ENCODE assay signal across 20 cellular contexts in genomic region chr11:3977078-3977477, GRCh38.
DNase-seq lines count a peak whose midpoint lies in the region; ATAC-seq, FAIRE-seq and TF ChIP-seq lines count a peak whose summit lies in the region.
"Had no signal": no experiment of that assay in that cellular context is flagged by ENCODE, and none has a peak within 500 bp of the region (broad histone marks: within the 10 kb centered on the region; RNA-seq: fewer than 3 reads in every experiment).

No MANE protein-coding gene starts in this region.

- POLR2A ChIA-PET in CD8-positive, alpha-beta T cell (lab: Charles Lee) = interaction anchor here (1.6 kb wide), 1 partner anchor 122 kb away, joined by 5 read pairs; the partner anchor contains the start of gene STIM1
- POLR2A ChIA-PET in K562 (lab: Yijun Ruan, JAX) = interaction anchor here (1.3 to 1.6 kb wide), 3 partner anchors 10 to 122 kb away, joined by 5 to 6 read pairs (median 5); partner anchors contain the start of gene STIM1

- TF ChIP-seq POLR2A in K562 (conservative IDR thresholded peaks at IDR 0.05) (no peak), lower leg skin (IDR thresholded peaks at IDR 0.05) (no peak)

- intact Hi-C loops in CD8-positive, alpha-beta T cell (cut with DNase I, micrococcal nuclease) = no loop called here
- intact Hi-C loops in K562 (cut with micrococcal nuclease) = no loop called here
- intact Hi-C loops in lower leg skin (cut with DNase I; ENCODE audit: low total_unique reads) = no loop called here

- no peak overlapping the region for H2AFZ ChIP-seq in K562 (ENCODE audit: low read depth, low read length)

- H3K27ac ChIP-seq in CD8-positive, alpha-beta T cell (ENCODE audit: low read depth, low read length) = no peak overlapping the region
- peak overlapping the region; percentile 27; the same call in 1 of the 3 replicates for H3K27ac ChIP-seq in K562 (ENCODE audit: extremely low read depth, low read depth, low read length)

- no peak overlapping the region for H3K4me3 ChIP-seq in CD8-positive, alpha-beta T cell (ENCODE audit: low read depth, low read length)
- no peak overlapping the region for H3K4me3 ChIP-seq in K562
- H3K4me3 ChIP-seq in lower leg skin (ENCODE audit: low read depth, poor library complexity, severe bottlenecking) = no peak overlapping the region

- no peak for DNase-seq in activated T-cell treated with anti-CD3 and anti-CD28 coated beads, Interleukin-2, amount 50 U/mL, for 72 hours
- DNase-seq in activated T-cell treated with anti-CD3 and anti-CD28 coated beads, Interleukin-2, amount 50 U/mL, for 48 hours = no peak
- no peak for DNase-seq in CD8-positive, alpha-beta T cell
- DNase-seq in K562 (ENCODE audit: extremely low read depth in 1 of 4, low spot score in 3 of 4) (peak; percentile 27 to 46 (median 44)), lower leg skin (ENCODE audit: low spot score in 2 of 2) (no peak), pons (ENCODE audit: low spot score) (no peak)
- DNase-seq in natural killer cell treated with Interleukin-12 subunit alpha and Interleukin-12 subunit beta and Interleukin-15 and Interleukin-18, amount 100 ng/mL, for 72 hours (ENCODE audit: low spot score) = no peak
- DNase-seq: C1 segment of cervical spinal cord; CD4-positive, alpha-beta memory T cell; COR-L47; DMS153; DMS79 treated with DMSO at 0.1 percent for 48 hours; EL; GOT3; H9 had no signal

- ATAC-seq in activated T-cell treated with anti-CD3 and anti-CD28 coated beads, Interleukin-2, amount 50 U/mL, for 72 hours (replicated peaks in 1 of 2) = peak in 1 of 2 donors; percentile 78
- no peak for ATAC-seq in CD8-positive, alpha-beta T cell
- ATAC-seq in K562 = peak; percentile 63
- ATAC-seq in natural killer cell treated with Interleukin-12 subunit alpha and Interleukin-12 subunit beta and Interleukin-15 and Interleukin-18, amount 100 ng/mL, for 72 hours = peak; percentile 83 to 91

- H3K27me3 ChIP-seq in CD8-positive, alpha-beta T cell (ENCODE audit: insufficient read depth, low read length) = no peaks in the 10 kb centered on the region
- no peaks in the 10 kb centered on the region for H3K27me3 ChIP-seq in K562 (ENCODE audit: control insufficient read depth in 2 of 2, insufficient read depth in 2 of 2, low read length in 2 of 2)

- CTCF ChIA-PET in CD8-positive, alpha-beta T cell (lab: Charles Lee) = interaction anchor here (1.1 to 2.2 kb wide), 4 partner anchors 35 to 122 kb away, joined by 3 to 9 read pairs (median 3); partner anchors contain the start of gene STIM1
- CTCF ChIA-PET in K562 (lab: Yijun Ruan, JAX; ENCODE audit: low intra/inter-chr PET ratio) = no interaction called here

- H3K27me3 Mint-ChIP-seq in activated T-cell treated with anti-CD3 and anti-CD28 coated beads, Interleukin-2, amount 50 U/mL, for 72 hours (ENCODE audit: low read depth) = no peaks in the 10 kb centered on the region
- no peaks in the 10 kb centered on the region for H3K27me3 Mint-ChIP-seq in CD8-positive, alpha-beta T cell (ENCODE audit: low read depth)
- H3K27me3 Mint-ChIP-seq in natural killer cell treated with Interleukin-12 subunit alpha and Interleukin-12 subunit beta and Interleukin-15 and Interleukin-18, amount 100 ng/mL, for 72 hours = no peaks in the 10 kb centered on the region
- H3K27me3 Mint-ChIP-seq: B cell; CD4-positive, alpha-beta memory T cell had no signal

- H3K9me1 ChIP-seq in K562 (ENCODE audit: control insufficient read depth, insufficient read depth, low read length) = no peaks in the 10 kb centered on the region

- peak overlapping the region; percentile 35; the same call in 1 of the 2 replicates for H3K4me2 ChIP-seq in K562 (ENCODE audit: insufficient read depth, low read length)

- WGBS in K562 (ENCODE audit: insufficient coverage, low coverage, missing lambda C conversion rate) = 0% methylated on average over 1 of the region's 1 CpG
- 91 to 93% methylated on average over 1 of the region's 1 CpG for WGBS in lower leg skin, 2 donors

- FAIRE-seq in K562 (lab: Jason Lieb, UNC) = no peak
- FAIRE-seq: A204.1, D721Med, G401.6, GM12891 had no signal

- H3K36me3 ChIP-seq in CD8-positive, alpha-beta T cell (ENCODE audit: insufficient read depth, low read length) = no peaks in the 10 kb centered on the region
- no peaks in the 10 kb centered on the region for H3K36me3 ChIP-seq in K562 (ENCODE audit: control insufficient read depth, insufficient read depth, low read length)

- H3K9ac ChIP-seq in K562 (ENCODE audit: insufficient read depth in 1 of 2, low read depth in 2 of 2, low read length in 2 of 2) = no peak overlapping the region; a peak in 1 of 4 replicates

- H3K79me2 ChIP-seq in K562 (ENCODE audit: control insufficient read depth, insufficient read depth, low read length) = peaks cover 14% of the 10 kb centered on the region; the same call in 2 of the 3 replicates

- no peaks in the 10 kb centered on the region for H3K9me3 ChIP-seq in CD8-positive, alpha-beta T cell (ENCODE audit: low read length)
- H3K9me3 ChIP-seq in K562 (replicated peaks; ENCODE audit: control insufficient read depth, insufficient read depth, low read depth, low read length) = no peaks in the 10 kb centered on the region

- TF ChIP-seq EP300 in K562 (IDR thresholded peaks at IDR 0.05; ENCODE audit: low read length) = no peak

- H3K4me1 Mint-ChIP-seq in activated T-cell treated with anti-CD3 and anti-CD28 coated beads, Interleukin-2, amount 50 U/mL, for 72 hours (ENCODE audit: low read depth) = peaks cover 48% of the 10 kb centered on the region
- peaks cover 72% of the 10 kb centered on the region for H3K4me1 Mint-ChIP-seq in CD8-positive, alpha-beta T cell (ENCODE audit: low read depth)
- H3K4me1 Mint-ChIP-seq in natural killer cell treated with Interleukin-12 subunit alpha and Interleukin-12 subunit beta and Interleukin-15 and Interleukin-18, amount 100 ng/mL, for 72 hours (ENCODE audit: low read depth in 2 of 2) = peaks cover 47 to 68% of the 10 kb centered on the region in 2 donors
- H3K4me1 Mint-ChIP-seq: H9 had no signal

- TF ChIP-seq RAD21 in K562 (CRISPR knock-in tag; conservative IDR thresholded peaks at IDR 0.05 in 1 of 2, IDR thresholded peaks at IDR 0.05 in 1 of 2) = no peak

- no peak overlapping the region for H3K4me3 Mint-ChIP-seq in activated T-cell treated with anti-CD3 and anti-CD28 coated beads, Interleukin-2, amount 50 U/mL, for 72 hours
- no peak overlapping the region for H3K4me3 Mint-ChIP-seq in CD8-positive, alpha-beta T cell
- H3K4me3 Mint-ChIP-seq in natural killer cell treated with Interleukin-12 subunit alpha and Interleukin-12 subunit beta and Interleukin-15 and Interleukin-18, amount 100 ng/mL, for 72 hours = no peak overlapping the region
- H3K4me3 Mint-ChIP-seq: B cell, H9 had no signal

- no TSS peak for BruUV-seq in K562 (replicated peaks; lab: Mats Ljungman, UMichigan)

- in situ Hi-C loops in K562 (cut with MboI) = no loop called here

- H3K27ac Mint-ChIP-seq in activated T-cell treated with anti-CD3 and anti-CD28 coated beads, Interleukin-2, amount 50 U/mL, for 72 hours = peak overlapping the region; percentile 2
- H3K27ac Mint-ChIP-seq in CD8-positive, alpha-beta T cell = peak overlapping the region; percentile 14
- H3K27ac Mint-ChIP-seq in natural killer cell treated with Interleukin-12 subunit alpha and Interleukin-12 subunit beta and Interleukin-15 and Interleukin-18, amount 100 ng/mL, for 72 hours = peak overlapping the region; percentile 20 to 26
- H3K27ac Mint-ChIP-seq: B cell, H9 had no signal

- peaks cover 9 to 17% of the 10 kb centered on the region in 2 donors for H3K36me3 Mint-ChIP-seq in activated T-cell treated with anti-CD3 and anti-CD28 coated beads, Interleukin-2, amount 50 U/mL, for 72 hours (ENCODE audit: insufficient read depth in 2 of 2)
- H3K36me3 Mint-ChIP-seq in CD8-positive, alpha-beta T cell = peaks cover 40% of the 10 kb centered on the region
- H3K36me3 Mint-ChIP-seq in natural killer cell treated with Interleukin-12 subunit alpha and Interleukin-12 subunit beta and Interleukin-15 and Interleukin-18, amount 100 ng/mL, for 72 hours = no peaks in the 10 kb centered on the region

- TF ChIP-seq CTCF in CD8-positive, alpha-beta T cell (IDR thresholded peaks at IDR 0.05) = no peak
- TF ChIP-seq CTCF in K562 (IDR thresholded peaks at IDR 0.05 in 2 of 3, conservative IDR thresholded peaks at IDR 0.05 in 1 of 3; ENCODE audit: insufficient read depth in 2 of 3, low read depth in 1 of 3, low read length in 3 of 3) = no peak
- no peak for TF ChIP-seq CTCF in lower leg skin (IDR thresholded peaks at IDR 0.05)

- H4K20me1 ChIP-seq in K562 (replicated peaks; ENCODE audit: control insufficient read depth, insufficient read depth, low read length) = 0 out of 2 replicates have a peak, but pooled peaks cover 4% of the 10 kb centered on the region

- peaks cover 18% of the 10 kb centered on the region for H3K4me1 ChIP-seq in CD8-positive, alpha-beta T cell (ENCODE audit: insufficient read depth, low read length)
- H3K4me1 ChIP-seq in K562 (replicated peaks in 1 of 2; ENCODE audit: control insufficient read depth in 2 of 2, insufficient read depth in 2 of 2, low read length in 2 of 2) = peaks cover 5 to 23% of the 10 kb centered on the region in 2 experiments; a peak in 4 of 5 replicates

- no peaks in the 10 kb centered on the region for H3K9me3 Mint-ChIP-seq in activated T-cell treated with anti-CD3 and anti-CD28 coated beads, Interleukin-2, amount 50 U/mL, for 72 hours
- H3K9me3 Mint-ChIP-seq in CD8-positive, alpha-beta T cell = no peaks in the 10 kb centered on the region
- no peaks in the 10 kb centered on the region for H3K9me3 Mint-ChIP-seq in natural killer cell treated with Interleukin-12 subunit alpha and Interleukin-12 subunit beta and Interleukin-15 and Interleukin-18, amount 100 ng/mL, for 72 hours
- H3K9me3 Mint-ChIP-seq: CD4-positive, alpha-beta memory T cell; H9 had no signal

TF ChIP-seq in K562, 482 proteins besides CTCF, POLR2A, EP300 and RAD21 (continues in another document):
- TF ChIP-seq ZNF398 (CRISPR knock-in tag; IDR thresholded peaks at IDR 0.05) (no peak), SIN3B (IDR thresholded peaks at IDR 0.05; ENCODE audit: low read depth) (no peak), MCM3 (IDR thresholded peaks at IDR 0.05) (no peak), TEAD2 (tag; IDR thresholded peaks at IDR 0.05) (no peak)

Comparison
In these comparisons a context has a peak if more than half of its experiments do, and no peak if none do; other contexts are left out.
1. DNase-seq: peak in K562 (4 of 4); none in activated T-cell treated with anti-CD3 and anti-CD28 coated beads, Interleukin-2, amount 50 U/mL, for 72 hours (0 of 2), activated T-cell treated with anti-CD3 and anti-CD28 coated beads, Interleukin-2, amount 50 U/mL, for 48 hours (0 of 2), CD8-positive, alpha-beta T cell (0 of 7), natural killer cell treated with Interleukin-12 subunit alpha and Interleukin-12 subunit beta and Interleukin-15 and Interleukin-18, amount 100 ng/mL, for 72 hours (single experiment), lower leg skin (0 of 2) and pons (single experiment).
2. Peak in every context shown above with its lines, with median percentiles within 50 percentile points of each other: H3K27ac Mint-ChIP-seq.